ENCODE assay signal across 13 cellular contexts in genomic region chr3:144127700-144128099, GRCh38.
DNase-seq lines count a peak whose midpoint lies in the region; ATAC-seq lines count a peak whose summit lies in the region.
"Had no signal": no experiment of that assay in that cellular context is flagged by ENCODE, and none has a peak within 500 bp of the region (broad histone marks: within the 10 kb centered on the region; RNA-seq: fewer than 3 reads in every experiment).

No MANE protein-coding gene starts in this region.

- H3K36me3 Mint-ChIP-seq in activated CD8-positive, alpha-beta memory T cell treated with anti-CD3 and anti-CD28 coated beads, Interleukin-2, amount 10 ng/mL, durations not matched to agents 7 days and 5 days: no peaks in the 10 kb centered on the region

- CTCF ChIA-PET in activated CD8-positive, alpha-beta memory T cell treated with anti-CD3 and anti-CD28 coated beads, Interleukin-2, amount 10 ng/mL, durations not matched to agents 7 days and 5 days (lab: Charles Lee): no interaction called here

- no peak for ATAC-seq in activated CD8-positive, alpha-beta memory T cell treated with anti-CD3 and anti-CD28 coated beads, Interleukin-2, amount 10 ng/mL, durations not matched to agents 7 days and 5 days
- peak; percentile 43 for ATAC-seq in HG03378 (IDR thresholded peaks at IDR 0.05; ENCODE audit: unreplicated experiment)

- H3K9me3 Mint-ChIP-seq in activated CD8-positive, alpha-beta memory T cell treated with anti-CD3 and anti-CD28 coated beads, Interleukin-2, amount 10 ng/mL, durations not matched to agents 7 days and 5 days (ENCODE audit: low read depth): no peaks in the 10 kb centered on the region
- H3K9me3 Mint-ChIP-seq: activated T-helper 2 cell treated with anti-CD3 and anti-CD28 coated beads, Interferon-gamma antibody, Interleukin-2, Interleukin-4, amounts not matched to agents 10 μg/mL and 5 μg/mL and 100 μg/mL, durations not matched to agents 14 hours and 24 hours and 36 hours had no signal

- no peaks in the 10 kb centered on the region for H3K27me3 Mint-ChIP-seq in activated CD8-positive, alpha-beta memory T cell treated with anti-CD3 and anti-CD28 coated beads, Interleukin-2, amount 10 ng/mL, durations not matched to agents 7 days and 5 days

- H3K27ac ChIP-seq in angular gyrus (ENCODE audit: low read depth, low read length) (peak overlapping the region; percentile 7), temporal lobe (ENCODE audit: low read depth, low read length) (peak overlapping the region; percentile 48)
- H3K27ac ChIP-seq: coronary artery had no signal

- peaks cover 11% of the 10 kb centered on the region for H3K4me1 Mint-ChIP-seq in activated CD8-positive, alpha-beta memory T cell treated with anti-CD3 and anti-CD28 coated beads, Interleukin-2, amount 10 ng/mL, durations not matched to agents 7 days and 5 days

- peak overlapping the region; percentile 24 for H3K27ac Mint-ChIP-seq in activated CD8-positive, alpha-beta memory T cell treated with anti-CD3 and anti-CD28 coated beads, Interleukin-2, amount 10 ng/mL, durations not matched to agents 7 days and 5 days
- H3K27ac Mint-ChIP-seq: activated T-helper 2 cell treated with anti-CD3 and anti-CD28 coated beads, Interferon-gamma antibody, Interleukin-2, Interleukin-4, amounts not matched to agents 10 μg/mL and 5 μg/mL and 100 μg/mL, durations not matched to agents 14 hours and 24 hours and 36 hours had no signal

- no peak for DNase-seq in activated CD8-positive, alpha-beta memory T cell treated with anti-CD3 and anti-CD28 coated beads, Interleukin-2, amount 10 ng/mL, durations not matched to agents 7 days and 5 days
- DNase-seq in activated CD8-positive, alpha-beta memory T cell treated with anti-CD3 and anti-CD28 coated beads, Interleukin-2, amount 50 U/mL, for 4 hours: no peak
- DNase-seq in SHP77 (lab: John Stamatoyannopoulos, UW) (no peak), NCI-H2107 treated with DMSO at 0.1 percent for 48 hours (lab: John Stamatoyannopoulos, UW; ENCODE audit: unreplicated experiment) (no peak), HCEC 1CT (no peak)
- DNase-seq: GDM1; spleen; stimulated activated naive CD4-positive, alpha-beta T cell had no signal

- no peak overlapping the region for H3K4me3 Mint-ChIP-seq in activated CD8-positive, alpha-beta memory T cell treated with anti-CD3 and anti-CD28 coated beads, Interleukin-2, amount 10 ng/mL, durations not matched to agents 7 days and 5 days
